9 cellular contexts compared by ENCODE assay signal in the genomic region with DNA sequence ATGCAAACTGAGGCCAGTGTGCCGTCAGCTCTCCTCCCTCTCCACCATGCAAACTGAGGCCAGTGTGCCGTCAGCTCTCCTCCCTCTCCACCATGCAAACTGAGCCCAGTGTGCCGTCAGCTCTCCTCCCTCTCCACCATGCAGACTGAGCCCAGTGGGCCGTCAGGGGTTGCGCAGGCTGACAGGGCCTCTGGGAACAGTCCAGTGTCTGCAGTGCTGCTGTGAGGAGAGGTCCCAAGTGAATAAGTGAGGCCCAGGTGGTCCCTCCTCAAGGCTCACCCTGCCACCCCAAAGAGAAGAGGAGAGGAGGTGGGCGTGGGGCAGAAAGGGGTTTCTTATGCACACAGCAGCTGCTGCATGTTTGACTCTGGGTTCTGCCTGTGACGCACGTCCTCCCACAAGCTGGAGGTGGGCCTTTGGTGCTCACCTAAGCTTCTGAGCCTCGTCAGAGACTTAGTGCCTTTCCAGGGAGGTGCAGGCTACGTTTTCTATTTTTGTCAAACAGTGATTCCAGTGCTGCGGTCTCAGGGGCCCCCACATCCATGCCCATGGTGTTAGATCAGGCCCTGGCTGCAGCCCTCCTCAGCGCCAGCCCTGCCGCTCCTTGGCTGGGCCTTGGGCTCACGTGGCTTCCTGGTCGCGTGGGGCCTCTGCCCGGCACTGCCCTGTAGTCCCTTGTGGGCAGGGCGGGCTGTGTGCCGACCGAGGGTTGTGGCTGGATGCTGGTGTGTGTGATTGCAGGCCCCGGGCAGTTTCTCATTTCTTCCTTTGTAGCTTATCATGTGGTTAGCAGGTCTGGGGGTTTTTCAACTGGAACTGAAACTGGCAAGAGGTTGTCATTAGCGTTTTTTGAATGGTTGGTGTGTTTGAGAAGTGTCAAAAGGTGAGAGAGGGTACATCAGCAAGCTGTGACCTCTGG. TPM values are rescaled to one million over a fixed set of nuclear protein-coding genes. Genes with fewer than 3 reads are reported as not detected.
DNase-seq lines count a peak whose midpoint lies in the region; ATAC-seq and TF ChIP-seq lines count a peak whose summit lies in the region.
"Had no signal": no experiment of that assay in that cellular context is flagged by ENCODE, and none has a peak within 500 bp of the region (broad histone marks: within the 10 kb centered on the region; RNA-seq: fewer than 3 reads in every experiment).

No MANE protein-coding gene starts in this region.

- peaks cover 3% of the 10 kb centered on the region for H3K4me1 ChIP-seq in CD8-positive, alpha-beta memory T cell (ENCODE audit: insufficient read depth, low read length)
- peaks cover 0 to 69% (median 48%) of the 10 kb centered on the region in 4 donors for H3K4me1 ChIP-seq in sigmoid colon

- no peaks in the 10 kb centered on the region for H3K27me3 Mint-ChIP-seq in CD8-positive, alpha-beta memory T cell
- H3K27me3 Mint-ChIP-seq: activated naive CD8-positive, alpha-beta T cell treated with anti-CD3 and anti-CD28 coated beads, Interleukin-2, amount 10 ng/mL, durations not matched to agents 7 days and 5 days had no signal

- peak; percentile 79 for ATAC-seq in GM19397 (IDR thresholded peaks at IDR 0.05; ENCODE audit: unreplicated experiment)
- ATAC-seq in HG03342 (IDR thresholded peaks at IDR 0.05; ENCODE audit: unreplicated experiment): peak; percentile 64

- H3K4me3 Mint-ChIP-seq in CD8-positive, alpha-beta memory T cell: peak overlapping the region in 6 of 7 donors; percentile 1 to 84 (median 25)
- H3K4me3 Mint-ChIP-seq: activated naive CD8-positive, alpha-beta T cell treated with anti-CD3 and anti-CD28 coated beads, Interleukin-2, amount 10 ng/mL, durations not matched to agents 7 days and 5 days had no signal

- peaks cover 0 to 42% (median 0%) of the 10 kb centered on the region in 3 donors for H3K36me3 Mint-ChIP-seq in CD8-positive, alpha-beta memory T cell
- H3K36me3 Mint-ChIP-seq: activated naive CD8-positive, alpha-beta T cell treated with anti-CD3 and anti-CD28 coated beads, Interleukin-2, amount 10 ng/mL, durations not matched to agents 7 days and 5 days had no signal

- H3K27ac Mint-ChIP-seq in CD8-positive, alpha-beta memory T cell: peak overlapping the region; percentile 36 to 96 (median 82)
- H3K27ac Mint-ChIP-seq: activated naive CD8-positive, alpha-beta T cell treated with anti-CD3 and anti-CD28 coated beads, Interleukin-2, amount 10 ng/mL, durations not matched to agents 7 days and 5 days had no signal

- H3K4me3 ChIP-seq in CD8-positive, alpha-beta memory T cell (ENCODE audit: low read length): no peak overlapping the region
- no peak overlapping the region for H3K4me3 ChIP-seq in sigmoid colon

- no peaks in the 10 kb centered on the region for H3K27me3 ChIP-seq in CD8-positive, alpha-beta memory T cell (ENCODE audit: insufficient read depth, low read length, poor library complexity, severe bottlenecking)
- no peaks in the 10 kb centered on the region for H3K27me3 ChIP-seq in sigmoid colon

- TF ChIP-seq POLR2A in sigmoid colon (IDR thresholded peaks at IDR 0.05): no peak

- POLR2A ChIA-PET in CD8-positive, alpha-beta memory T cell (lab: Charles Lee): no interaction called here

- intact Hi-C loops in sigmoid colon (cut with DNase I): no loop called here

- no peak overlapping the region for H3K27ac ChIP-seq in CD8-positive, alpha-beta memory T cell (ENCODE audit: low read depth, low read length)
- H3K27ac ChIP-seq in sigmoid colon: peak overlapping the region in 3 of 4 donors; percentile 26 to 48 (median 43)

- no peak for TF ChIP-seq CTCF in sigmoid colon (IDR thresholded peaks at IDR 0.05)

- CTCF ChIA-PET in CD8-positive, alpha-beta memory T cell (lab: Charles Lee): no interaction called here

- H3K4me1 Mint-ChIP-seq in CD8-positive, alpha-beta memory T cell: peaks cover 15 to 42% (median 19%) of the 10 kb centered on the region in 3 donors

- no peaks in the 10 kb centered on the region for H3K9me3 ChIP-seq in CD8-positive, alpha-beta memory T cell (ENCODE audit: low read length)
- no peaks in the 10 kb centered on the region for H3K9me3 ChIP-seq in sigmoid colon

- H3K9me3 Mint-ChIP-seq in CD8-positive, alpha-beta memory T cell: no peaks in the 10 kb centered on the region
- H3K9me3 Mint-ChIP-seq: activated naive CD8-positive, alpha-beta T cell treated with anti-CD3 and anti-CD28 coated beads, Interleukin-2, amount 10 ng/mL, durations not matched to agents 7 days and 5 days had no signal

- WGBS in sigmoid colon, 2 donors: 61 to 72% methylated on average over 22 of the region's 22 CpGs

- no peak for TF ChIP-seq EP300 in sigmoid colon (IDR thresholded peaks at IDR 0.05)

- DNase-seq in CD8-positive, alpha-beta memory T cell: peak in 3 of 5 donors; percentile 28 to 58 (median 45)
- DNase-seq in anterior cingulate cortex (lab: John Stamatoyannopoulos, UW) (peak in 47 of 58 donors; percentile 9 to 75 (median 46)), sigmoid colon (peak; percentile 82), AG08395 (ENCODE audit: low spot score) (no peak), activated gamma-delta T cell (lab: John Stamatoyannopoulos, UW) (no peak), SW 1271 (lab: John Stamatoyannopoulos, UW) (no peak)
- DNase-seq: activated naive CD8-positive, alpha-beta T cell treated with anti-CD3 and anti-CD28 coated beads, Interleukin-2, amount 10 ng/mL, durations not matched to agents 7 days and 5 days had no signal

- no peaks in the 10 kb centered on the region for H3K36me3 ChIP-seq in CD8-positive, alpha-beta memory T cell (ENCODE audit: insufficient read depth, low read length)
- peaks cover 17 to 60% (median 45%) of the 10 kb centered on the region in 4 donors for H3K36me3 ChIP-seq in sigmoid colon

RNA-seq across cellular contexts. Expression of a gene that starts 7.1 kb away (rescaled TPM):
- 10 to 100 TPM; 12.3 to 12.9 TPM for total RNA-seq in CD8-positive, alpha-beta memory T cell
- polyA plus RNA-seq in CD8-positive, alpha-beta memory T cell: 4.0 TPM
- total RNA-seq in sigmoid colon: 10 to 100 TPM; 17.5 to 43.5 (median 25.3) TPM
- 10 to 100 TPM in 1 of 3 donors, 1 to 10 TPM in 2; 1.6 to 14.4 (median 1.8) TPM for polyA plus RNA-seq in sigmoid colon

RNA-seq across cellular contexts. Expression of a gene that starts 42.8 kb away (rescaled TPM):
- not detected for total RNA-seq in CD8-positive, alpha-beta memory T cell
- polyA plus RNA-seq in CD8-positive, alpha-beta memory T cell: not detected
- total RNA-seq in sigmoid colon: 100 to 1,000 TPM; 118 to 263 (median 138) TPM
- polyA plus RNA-seq in sigmoid colon: 10 to 100 TPM in 1 of 3 donors, 1 to 10 TPM in 2; 1.8 to 18.7 (median 4.2) TPM
- total RNA-seq: activated naive CD8-positive, alpha-beta T cell treated with anti-CD3 and anti-CD28 coated beads, Interleukin-2, amount 10 ng/mL, durations not matched to agents 7 days and 5 days had no signal

Comparison
In these comparisons a context has a peak if more than half of its experiments do, and no peak if none do; other contexts are left out.
1. DNase-seq: peak in CD8-positive, alpha-beta memory T cell (3 of 5), anterior cingulate cortex (47 of 58) and sigmoid colon (single experiment); none in AG08395 (single experiment), activated gamma-delta T cell (single experiment) and SW 1271 (0 of 2).
2. RNA of a gene that starts 42.8 kb away (total RNA-seq): 118 to 263 TPM in sigmoid colon; not detected in CD8-positive, alpha-beta memory T cell; every median in the first group is over 100 times any median in the second.